In genomic region chr3:124263168-124263567, GRCh38 we compare ENCODE assay signal across 11 cellular contexts.
DNase-seq lines count a peak whose midpoint lies in the region; ATAC-seq, FAIRE-seq and TF ChIP-seq lines count a peak whose summit lies in the region.
"Had no signal": no experiment of that assay in that cellular context is flagged by ENCODE, and none has a peak within 500 bp of the region (broad histone marks: within the 10 kb centered on the region; RNA-seq: fewer than 3 reads in every experiment).

No MANE protein-coding gene starts in this region.

- H3K27me3 Mint-ChIP-seq in activated CD4-positive, alpha-beta memory T cell treated with anti-CD3 and anti-CD28 coated beads, Interleukin-2, amount 10 ng/mL, durations not matched to agents 7 days and 5 days = no peaks in the 10 kb centered on the region

- H2AFZ ChIP-seq in HepG2 (ENCODE audit: low read length) = no peak overlapping the region

- no peak overlapping the region for H3K27ac Mint-ChIP-seq in activated CD4-positive, alpha-beta memory T cell treated with anti-CD3 and anti-CD28 coated beads, Interleukin-2, amount 10 ng/mL, durations not matched to agents 7 days and 5 days
- H3K27ac Mint-ChIP-seq: memory B cell had no signal

- CTCF ChIA-PET in HepG2 (lab: Yijun Ruan, JAX; ENCODE audit: low intra/inter-chr PET ratio, low total read pairs) = no interaction called here
- CTCF ChIA-PET in activated CD4-positive, alpha-beta memory T cell treated with anti-CD3 and anti-CD28 coated beads, Interleukin-2, amount 10 ng/mL, durations not matched to agents 7 days and 5 days (lab: Charles Lee) = no interaction called here

- no peaks in the 10 kb centered on the region for H3K9me3 ChIP-seq in BLaER1 treated with 17β-estradiol and CSF1 and Interleukin-3, amounts not matched to agents 10 nM and 100 nM (replicated peaks in 1 of 11)
- no peaks in the 10 kb centered on the region for H3K9me3 ChIP-seq in HepG2 (ENCODE audit: low read length)

- no peak overlapping the region for H3K4me3 Mint-ChIP-seq in activated CD4-positive, alpha-beta memory T cell treated with anti-CD3 and anti-CD28 coated beads, Interleukin-2, amount 10 ng/mL, durations not matched to agents 7 days and 5 days
- H3K4me3 Mint-ChIP-seq: memory B cell had no signal

- DNase-seq in M059J (ENCODE audit: low read depth) (peak; percentile 97), brain pericyte (ENCODE audit: low read depth, low spot score) (peak; percentile 61), HepG2 (ENCODE audit: low spot score) (no peak), cerebellar cortex (ENCODE audit: low spot score) (no peak)
- no peak for DNase-seq in activated CD4-positive, alpha-beta memory T cell treated with anti-CD3 and anti-CD28 coated beads, Interleukin-2, amount 10 ng/mL, durations not matched to agents 7 days and 5 days
- no peak for DNase-seq in stimulated activated CD4-positive, alpha-beta T cell treated with anti-CD3 and anti-CD28 coated beads, Interleukin-2, amount 100 ng/mL, for 24 hours

- in situ Hi-C loops in HepG2 (cut with HindIII; ENCODE audit: extremely low pct_ligation_motif_present, low pct_unique_long_range_greater_than_20kb) = loop anchor here (25.0 kb wide), 1 partner anchor 251 kb away; no protein-coding TSS in a partner anchor

- no peaks in the 10 kb centered on the region for H3K79me2 ChIP-seq in HepG2 (ENCODE audit: insufficient read depth, low read length)

- no peaks in the 10 kb centered on the region; a peak in 1 of 22 replicates for H3K36me3 ChIP-seq in BLaER1 treated with 17β-estradiol and CSF1 and Interleukin-3, amounts not matched to agents 10 nM and 100 nM
- H3K36me3 ChIP-seq in HepG2 (replicated peaks in 1 of 2; ENCODE audit: control insufficient read depth in 1 of 2, insufficient read depth in 2 of 2, low read length in 2 of 2) = no peaks in the 10 kb centered on the region

- H3K9me3 Mint-ChIP-seq in activated CD4-positive, alpha-beta memory T cell treated with anti-CD3 and anti-CD28 coated beads, Interleukin-2, amount 10 ng/mL, durations not matched to agents 7 days and 5 days = no peaks in the 10 kb centered on the region
- H3K9me3 Mint-ChIP-seq: memory B cell had no signal

- no peaks in the 10 kb centered on the region for H3K36me3 Mint-ChIP-seq in activated CD4-positive, alpha-beta memory T cell treated with anti-CD3 and anti-CD28 coated beads, Interleukin-2, amount 10 ng/mL, durations not matched to agents 7 days and 5 days (ENCODE audit: low read depth)
- H3K36me3 Mint-ChIP-seq: memory B cell had no signal

- peak overlapping the region in 8 of 11 experiments; percentile 5 to 66 (median 57); a peak in 12 of 22 replicates for H3K4me2 ChIP-seq in BLaER1 treated with 17β-estradiol and CSF1 and Interleukin-3, amounts not matched to agents 10 nM and 100 nM
- no peak overlapping the region for H3K4me2 ChIP-seq in HepG2 (ENCODE audit: low read depth, low read length)

- WGBS in HepG2 (ENCODE audit: low lambda C conversion rate) = 50% methylated on average over 4 of the region's 4 CpGs

- peak overlapping the region in 4 of 11 experiments; percentile 19 to 57 (median 32); a peak in 7 of 22 replicates for H3K27ac ChIP-seq in BLaER1 treated with 17β-estradiol and CSF1 and Interleukin-3, amounts not matched to agents 10 nM and 100 nM
- no peak overlapping the region for H3K27ac ChIP-seq in HepG2 (ENCODE audit: extremely low read length, insufficient read depth, low read length)

- intact Hi-C loops in HepG2 (cut with micrococcal nuclease; ENCODE audit: unreplicated experiment) = no loop called here

- H3K9ac ChIP-seq in BLaER1 treated with 17β-estradiol and CSF1 and Interleukin-3, amounts not matched to agents 10 nM and 100 nM = no peak overlapping the region
- no peak overlapping the region for H3K9ac ChIP-seq in HepG2 (ENCODE audit: insufficient read depth, low read depth, low read length)

- POLR2A ChIA-PET in HepG2 (lab: Yijun Ruan, JAX) = no interaction called here
- POLR2A ChIA-PET in activated CD4-positive, alpha-beta memory T cell treated with anti-CD3 and anti-CD28 coated beads, Interleukin-2, amount 10 ng/mL, durations not matched to agents 7 days and 5 days (lab: Charles Lee) = no interaction called here

- no peaks in the 10 kb centered on the region for H3K4me1 Mint-ChIP-seq in activated CD4-positive, alpha-beta memory T cell treated with anti-CD3 and anti-CD28 coated beads, Interleukin-2, amount 10 ng/mL, durations not matched to agents 7 days and 5 days
- H3K4me1 Mint-ChIP-seq: memory B cell had no signal

- no peak for TF ChIP-seq RAD21 in HepG2 (CRISPR knock-in tag; IDR thresholded peaks at IDR 0.05)

- no peak overlapping the region for H3K4me3 ChIP-seq in BLaER1 treated with 17β-estradiol and CSF1 and Interleukin-3, amounts not matched to agents 10 nM and 100 nM
- no peak overlapping the region for H3K4me3 ChIP-seq in HepG2 (replicated peaks in 1 of 3; ENCODE audit: insufficient read depth in 1 of 3, low read depth in 2 of 3, low read length in 3 of 3)

- H3K27me3 ChIP-seq in BLaER1 treated with 17β-estradiol and CSF1 and Interleukin-3, amounts not matched to agents 10 nM and 100 nM = no peaks in the 10 kb centered on the region
- 0 out of 5 replicates have a peak, but pooled peaks cover 0 to 4% of the 10 kb centered on the region in 2 experiments for H3K27me3 ChIP-seq in HepG2 (ENCODE audit: control insufficient read depth in 1 of 2, insufficient read depth in 2 of 2, low read length in 2 of 2)

- no peak for FAIRE-seq in HepG2 (lab: Jason Lieb, UNC)
- FAIRE-seq: colon had no signal

- TF ChIP-seq POLR2A in HepG2 (IDR thresholded peaks at IDR 0.05; ENCODE audit: insufficient read depth in 1 of 2, low read depth in 2 of 2, low read length in 2 of 2) = no peak

- ATAC-seq in HepG2 = no peak
- ATAC-seq in HG03432 (IDR thresholded peaks at IDR 0.05; ENCODE audit: unreplicated experiment) = no peak
- ATAC-seq: Panc1 had no signal

- TF ChIP-seq CTCF in HepG2 (CRISPR knock-in tag; IDR thresholded peaks at IDR 0.05) = no peak

- no peaks in the 10 kb centered on the region for H4K20me1 ChIP-seq in BLaER1 treated with 17β-estradiol and CSF1 and Interleukin-3, amounts not matched to agents 10 nM and 100 nM
- H4K20me1 ChIP-seq in HepG2 (ENCODE audit: insufficient read depth, low read length) = no peaks in the 10 kb centered on the region

- BruUV-seq in HepG2 (replicated peaks; lab: Mats Ljungman, UMichigan) = no TSS peak

- peaks cover 12 to 48% (median 38%) of the 10 kb centered on the region in 10 experiments for H3K4me1 ChIP-seq in BLaER1 treated with 17β-estradiol and CSF1 and Interleukin-3, amounts not matched to agents 10 nM and 100 nM
- H3K4me1 ChIP-seq in HepG2 (ENCODE audit: insufficient read depth, low read length) = peaks cover 8% of the 10 kb centered on the region

- TF ChIP-seq EP300 in HepG2 (IDR thresholded peaks at IDR 0.05; ENCODE audit: low read depth in 2 of 2, low read length in 2 of 2) (no peak), HepG2 (CRISPR knock-in tag; IDR thresholded peaks at IDR 0.05; ENCODE audit: borderline replicate concordance) (no peak)

TF ChIP-seq in HepG2, 621 proteins besides CTCF, POLR2A, EP300 and RAD21:
- TF ChIP-seq ZBTB7B (CRISPR knock-in tag; IDR thresholded peaks at IDR 0.05) = no peak
- TF ChIP-seq MYPOP (CRISPR knock-in tag; IDR thresholded peaks at IDR 0.05) = no peak
- TF ChIP-seq SETDB1 (CRISPR knock-in tag; IDR thresholded peaks at IDR 0.05; ENCODE audit: borderline replicate concordance) = no peak
- peak; percentile 50 for TF ChIP-seq MAFF (IDR thresholded peaks at IDR 0.05; ENCODE audit: low read depth, low read length)
- no peak for TF ChIP-seq MBNL3 (CRISPR knock-in tag; conservative IDR thresholded peaks at IDR 0.05)
- TF ChIP-seq NFE2L2 (IDR thresholded peaks at IDR 0.05; ENCODE audit: low read length) = peak; percentile 84
- peak; percentile 53; the same call in 1 of the 2 replicates for TF ChIP-seq NFE2 (CRISPR knock-in tag; IDR thresholded peaks at IDR 0.05)
- no peak for TF ChIP-seq ZKSCAN5 (CRISPR knock-in tag; IDR thresholded peaks at IDR 0.05)
- TF ChIP-seq MAFK (conservative IDR thresholded peaks at IDR 0.05 in 1 of 2, IDR thresholded peaks at IDR 0.05 in 1 of 2; ENCODE audit: low read length in 2 of 2) = peak; percentile 41 to 53; a peak in 3 of 4 replicates

Comparison
In these comparisons a context has a peak if more than half of its experiments do, and no peak if none do; other contexts are left out.
1. DNase-seq: peak in M059J (single experiment) and brain pericyte (single experiment); none in HepG2 (single experiment), activated CD4-positive, alpha-beta memory T cell treated with anti-CD3 and anti-CD28 coated beads, Interleukin-2, amount 10 ng/mL, durations not matched to agents 7 days and 5 days (single experiment), cerebellar cortex (single experiment) and stimulated activated CD4-positive, alpha-beta T cell treated with anti-CD3 and anti-CD28 coated beads, Interleukin-2, amount 100 ng/mL, for 24 hours (0 of 2).